ENCODE assay signal across 7 cellular contexts in the genomic region with DNA sequence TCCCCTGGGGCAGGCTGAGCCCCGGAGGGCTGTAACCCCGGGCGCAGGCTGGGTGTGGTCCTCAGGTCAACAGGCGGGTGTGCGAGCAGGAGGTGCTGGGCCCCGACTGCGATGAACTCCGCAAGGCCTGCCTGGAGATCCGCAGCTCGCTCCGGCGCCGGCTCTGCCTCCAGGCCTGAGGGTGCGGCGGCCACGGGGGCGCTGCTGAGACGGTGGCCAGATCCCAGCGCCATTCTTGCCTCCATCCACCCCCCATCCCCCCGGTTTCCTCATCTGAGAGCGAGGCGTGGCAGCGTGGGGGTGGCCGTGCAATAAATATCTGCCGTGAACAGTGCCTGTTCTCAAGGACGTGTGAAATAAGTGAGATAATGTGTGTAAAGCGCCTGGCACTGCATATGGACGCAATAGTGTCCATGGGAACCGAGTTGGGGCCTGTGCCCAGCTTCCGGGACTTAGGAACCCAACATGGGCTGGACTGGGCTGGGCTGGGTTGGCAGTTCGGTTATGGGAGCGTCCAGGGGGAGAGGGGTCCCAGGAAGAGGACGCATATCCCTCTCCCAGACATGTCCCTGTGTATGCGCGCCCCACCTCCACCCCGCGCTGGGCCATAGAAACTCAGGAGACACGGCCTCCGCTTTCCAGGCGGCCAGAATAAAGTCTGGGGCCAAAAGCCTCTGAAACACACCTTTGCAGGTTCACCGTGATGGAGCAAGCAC.
A peak's percentile ranks its signal among the peaks of the same experiment; 100 is the strongest.
DNase-seq lines count a peak whose midpoint lies in the region; ATAC-seq and TF ChIP-seq lines count a peak whose summit lies in the region.

No MANE protein-coding gene starts in this region.

- ATAC-seq in HG03025 (IDR thresholded peaks at IDR 0.05; ENCODE audit: low FRiP score, unreplicated experiment) (peak; percentile 8), GM19324 (IDR thresholded peaks at IDR 0.05; ENCODE audit: low FRiP score, unreplicated experiment) (no peak)

- peaks cover 2% of the 10 kb centered on the region for H3K27me3 Mint-ChIP-seq in activated naive CD8-positive, alpha-beta T cell

- peak overlapping the region; percentile 71 for H3K4me3 ChIP-seq in neuron (ENCODE audit: low read length)

- peaks cover 19% of the 10 kb centered on the region for H3K4me1 Mint-ChIP-seq in activated naive CD8-positive, alpha-beta T cell (ENCODE audit: low read depth)

- peak overlapping the region; percentile 85 for H3K4me3 Mint-ChIP-seq in activated naive CD8-positive, alpha-beta T cell

- TF ChIP-seq CTCF in GM10266 (IDR thresholded peaks at IDR 0.05; ENCODE audit: control insufficient read depth, insufficient read depth, low read depth, missing control alignments) = peak; percentile 79

- no peaks in the 10 kb centered on the region for H3K27me3 ChIP-seq in neuron (ENCODE audit: insufficient read depth, low read length)

- H3K9me3 ChIP-seq in neuron (ENCODE audit: low read length) = no peaks in the 10 kb centered on the region

- H3K36me3 ChIP-seq in neuron (ENCODE audit: insufficient read depth, low read length) = no peaks in the 10 kb centered on the region

- no peaks in the 10 kb centered on the region for H3K9me3 Mint-ChIP-seq in activated naive CD8-positive, alpha-beta T cell (ENCODE audit: low read depth)

- H3K36me3 Mint-ChIP-seq in activated naive CD8-positive, alpha-beta T cell = no peaks in the 10 kb centered on the region

- DNase-seq in GM10266 (ENCODE audit: extremely low spot score) = peak; percentile 82
- peak; percentile 90 for DNase-seq in OCI-M1 (lab: John Stamatoyannopoulos, UW)
- peak in 41 of 42 donors; percentile 50 to 87 (median 68) for DNase-seq in head of caudate nucleus

- H2AFZ ChIP-seq in neuron (ENCODE audit: low read depth, low read length) = peak overlapping the region; percentile 50

- H3K4me1 ChIP-seq in neuron (ENCODE audit: insufficient read depth, low read length) = peaks cover 5% of the 10 kb centered on the region

- H3K27ac Mint-ChIP-seq in activated naive CD8-positive, alpha-beta T cell = peak overlapping the region; percentile 83

- intact Hi-C loops in head of caudate nucleus (cut with DNase I) = no loop called here
